In the genomic region with DNA sequence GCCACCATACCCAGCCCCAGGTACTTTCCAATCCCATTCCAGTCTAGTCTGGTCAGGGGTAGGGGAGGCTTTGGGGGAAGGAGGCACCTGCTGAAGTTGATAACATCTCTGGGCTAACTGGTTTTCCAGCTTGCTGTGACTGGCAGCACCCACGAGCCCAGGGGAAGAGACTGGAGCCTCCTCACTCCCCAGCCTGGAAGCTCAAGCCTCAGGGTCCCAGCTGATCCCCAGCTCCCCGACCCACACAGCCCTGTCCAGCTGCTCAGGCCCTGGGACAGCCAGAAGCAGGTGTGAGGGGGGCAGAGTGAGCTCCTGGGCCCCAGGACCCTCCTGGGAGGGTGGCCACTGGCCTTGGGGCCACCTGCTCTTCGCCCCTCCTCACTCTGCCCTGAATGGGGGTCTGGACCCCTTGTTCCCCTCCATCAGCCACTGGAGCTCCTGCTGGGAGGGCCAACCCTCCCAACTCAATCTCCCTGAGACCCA, we compare ENCODE assay signal across 17 cellular contexts. TPM values are rescaled to one million over a fixed set of nuclear protein-coding genes. Genes with fewer than 3 reads are reported as not detected.
DNase-seq lines count a peak whose midpoint lies in the region; ATAC-seq and TF ChIP-seq lines count a peak whose summit lies in the region.
"Had no signal": no experiment of that assay in that cellular context is flagged by ENCODE, and none has a peak within 500 bp of the region (broad histone marks: within the 10 kb centered on the region; RNA-seq: fewer than 3 reads in every experiment).

No MANE protein-coding gene starts in this region.

- CTCF ChIA-PET in activated CD8-positive, alpha-beta memory T cell treated with anti-CD3 and anti-CD28 coated beads, Interleukin-2, amount 10 ng/mL, durations not matched to agents 7 days and 5 days (lab: Charles Lee) = interaction anchor here (0.7 to 2.5 kb wide), 4 partner anchors 9 to 546 kb away, joined by 4 to 16 read pairs (median 6); no protein-coding TSS in a partner anchor

- H3K27me3 ChIP-seq in SJCRH30 = 0 out of 2 replicates have a peak, but pooled peaks cover 4% of the 10 kb centered on the region

- no peak for TF ChIP-seq CTCF in type B pancreatic cell (conservative IDR thresholded peaks at IDR 0.05)

- no peak overlapping the region for H3K4me3 Mint-ChIP-seq in activated CD8-positive, alpha-beta memory T cell treated with anti-CD3 and anti-CD28 coated beads, Interleukin-2, amount 10 ng/mL, durations not matched to agents 7 days and 5 days
- no peak overlapping the region for H3K4me3 Mint-ChIP-seq in type B pancreatic cell
- no peak overlapping the region for H3K4me3 Mint-ChIP-seq in activated naive CD8-positive, alpha-beta T cell treated with anti-CD3 and anti-CD28 coated beads for 36 hours
- H3K4me3 Mint-ChIP-seq: activated naive CD8-positive, alpha-beta T cell treated with anti-CD3 and anti-CD28 coated beads, Interleukin-2, amount 50 U/mL, for 24 hours; neural crest cell had no signal

- no peaks in the 10 kb centered on the region for H3K4me1 Mint-ChIP-seq in activated CD8-positive, alpha-beta memory T cell treated with anti-CD3 and anti-CD28 coated beads, Interleukin-2, amount 10 ng/mL, durations not matched to agents 7 days and 5 days
- H3K4me1 Mint-ChIP-seq in type B pancreatic cell (ENCODE audit: unreplicated experiment) = peaks cover 13% of the 10 kb centered on the region
- no peaks in the 10 kb centered on the region for H3K4me1 Mint-ChIP-seq in activated naive CD8-positive, alpha-beta T cell treated with anti-CD3 and anti-CD28 coated beads for 36 hours
- H3K4me1 Mint-ChIP-seq: activated naive CD8-positive, alpha-beta T cell treated with anti-CD3 and anti-CD28 coated beads, Interleukin-2, amount 50 U/mL, for 24 hours had no signal

- no peak overlapping the region for H3K4me3 ChIP-seq in SJCRH30
- H3K4me3 ChIP-seq: dorsolateral prefrontal cortex had no signal

- no peak overlapping the region for H3K27ac ChIP-seq in SJCRH30
- H3K27ac ChIP-seq: dorsolateral prefrontal cortex had no signal

- H3K27ac Mint-ChIP-seq in activated CD8-positive, alpha-beta memory T cell treated with anti-CD3 and anti-CD28 coated beads, Interleukin-2, amount 10 ng/mL, durations not matched to agents 7 days and 5 days = no peak overlapping the region
- H3K27ac Mint-ChIP-seq in type B pancreatic cell = no peak overlapping the region
- H3K27ac Mint-ChIP-seq in activated naive CD8-positive, alpha-beta T cell treated with anti-CD3 and anti-CD28 coated beads for 36 hours = no peak overlapping the region
- H3K27ac Mint-ChIP-seq: activated naive CD8-positive, alpha-beta T cell treated with anti-CD3 and anti-CD28 coated beads, Interleukin-2, amount 50 U/mL, for 24 hours had no signal

- DNase-seq in activated CD8-positive, alpha-beta memory T cell treated with anti-CD3 and anti-CD28 coated beads for 24 hours = peak; percentile 55
- DNase-seq in activated CD8-positive, alpha-beta memory T cell treated with anti-CD3 and anti-CD28 coated beads, Interleukin-2, amount 10 ng/mL, durations not matched to agents 7 days and 5 days = no peak
- DNase-seq in SJCRH30 (peak; percentile 77 to 89), hepatic stellate cell (ENCODE audit: low spot score) (peak; percentile 8), type B pancreatic cell (ENCODE audit: extremely low spot score, unreplicated experiment) (peak; percentile 65)
- DNase-seq in activated CD4-positive, alpha-beta T cell treated with anti-CD3 and anti-CD28 coated beads for 48 hours = no peak
- no peak for DNase-seq in activated naive CD8-positive, alpha-beta T cell treated with anti-CD3 and anti-CD28 coated beads for 36 hours
- DNase-seq: ACHN; activated naive CD8-positive, alpha-beta T cell treated with anti-CD3 and anti-CD28 coated beads, Interleukin-2, amount 50 U/mL, for 24 hours; KG1; NCI-H2081; OCI-M1; stimulated activated CD4-positive, alpha-beta T cell treated with anti-CD3 and anti-CD28 coated beads, Interleukin-12 subunit alpha, Interleukin-12 subunit beta, amount 100 ng/mL, for 4 hours had no signal

- H3K4me1 ChIP-seq in SJCRH30 = peaks cover 12% of the 10 kb centered on the region

- peaks cover 46% of the 10 kb centered on the region for H3K27me3 Mint-ChIP-seq in activated CD8-positive, alpha-beta memory T cell treated with anti-CD3 and anti-CD28 coated beads, Interleukin-2, amount 10 ng/mL, durations not matched to agents 7 days and 5 days
- H3K27me3 Mint-ChIP-seq in type B pancreatic cell = peaks cover 8% of the 10 kb centered on the region
- H3K27me3 Mint-ChIP-seq in activated naive CD8-positive, alpha-beta T cell treated with anti-CD3 and anti-CD28 coated beads for 36 hours = peaks cover 33% of the 10 kb centered on the region

- H3K36me3 ChIP-seq in SJCRH30 = no peaks in the 10 kb centered on the region

- H3K36me3 Mint-ChIP-seq in activated CD8-positive, alpha-beta memory T cell treated with anti-CD3 and anti-CD28 coated beads, Interleukin-2, amount 10 ng/mL, durations not matched to agents 7 days and 5 days = no peaks in the 10 kb centered on the region
- H3K36me3 Mint-ChIP-seq in type B pancreatic cell = no peaks in the 10 kb centered on the region
- H3K36me3 Mint-ChIP-seq in activated naive CD8-positive, alpha-beta T cell treated with anti-CD3 and anti-CD28 coated beads for 36 hours = no peaks in the 10 kb centered on the region

- no peaks in the 10 kb centered on the region for H3K9me3 Mint-ChIP-seq in activated CD8-positive, alpha-beta memory T cell treated with anti-CD3 and anti-CD28 coated beads, Interleukin-2, amount 10 ng/mL, durations not matched to agents 7 days and 5 days (ENCODE audit: low read depth)
- no peaks in the 10 kb centered on the region for H3K9me3 Mint-ChIP-seq in type B pancreatic cell
- H3K9me3 Mint-ChIP-seq in activated naive CD8-positive, alpha-beta T cell treated with anti-CD3 and anti-CD28 coated beads for 36 hours = no peaks in the 10 kb centered on the region
- H3K9me3 Mint-ChIP-seq: activated naive CD8-positive, alpha-beta T cell treated with anti-CD3 and anti-CD28 coated beads, Interleukin-2, amount 50 U/mL, for 24 hours; neural crest cell had no signal

- H3K9me3 ChIP-seq in SJCRH30 (replicated peaks) = no peaks in the 10 kb centered on the region

- no peak for ATAC-seq in activated CD8-positive, alpha-beta memory T cell treated with anti-CD3 and anti-CD28 coated beads, Interleukin-2, amount 10 ng/mL, durations not matched to agents 7 days and 5 days
- no peak for ATAC-seq in GM18907 (IDR thresholded peaks at IDR 0.05; ENCODE audit: unreplicated experiment)
- ATAC-seq: activated naive CD8-positive, alpha-beta T cell treated with anti-CD3 and anti-CD28 coated beads, Interleukin-2, amount 50 U/mL, for 24 hours; left colon had no signal

RNA-seq across cellular contexts. Expression of a gene that starts 23.6 kb away (rescaled TPM):
- 1,000 to 10,000 TPM in 1 of 2 experiments, 100 to 1,000 TPM in 1; 922 to 3,744 TPM for total RNA-seq in activated CD8-positive, alpha-beta memory T cell treated with anti-CD3 and anti-CD28 coated beads, Interleukin-2, amount 10 ng/mL, durations not matched to agents 7 days and 5 days
- total RNA-seq in SJCRH30 (2014; rRNA removed; shearing (Covaris generic)) = under 0.01 TPM in 2 replicates
- total RNA-seq in type B pancreatic cell (ENCODE audit: low replicate concordance) = 2,993 and 3,564 TPM in 2 replicates
- 100 to 1,000 TPM; 874 to 961 TPM for total RNA-seq in activated naive CD8-positive, alpha-beta T cell treated with anti-CD3 and anti-CD28 coated beads for 36 hours

RNA-seq across cellular contexts. Expression of a gene that starts 50.0 kb away (rescaled TPM):
- total RNA-seq in activated CD8-positive, alpha-beta memory T cell treated with anti-CD3 and anti-CD28 coated beads, Interleukin-2, amount 10 ng/mL, durations not matched to agents 7 days and 5 days = 1,000 to 10,000 TPM in 1 of 2 experiments, 100 to 1,000 TPM in 1; 922 to 3,744 TPM
- under 0.01 TPM in 2 replicates for total RNA-seq in SJCRH30 (2014; rRNA removed; shearing (Covaris generic))
- 2,993 and 3,564 TPM in 2 replicates for total RNA-seq in type B pancreatic cell (ENCODE audit: low replicate concordance)
- 100 to 1,000 TPM; 874 to 961 TPM for total RNA-seq in activated naive CD8-positive, alpha-beta T cell treated with anti-CD3 and anti-CD28 coated beads for 36 hours

Comparison
In these comparisons a context has a peak if more than half of its experiments do, and no peak if none do; other contexts are left out.
1. DNase-seq: peak in activated CD8-positive, alpha-beta memory T cell treated with anti-CD3 and anti-CD28 coated beads for 24 hours (single experiment), SJCRH30 (2 of 2), hepatic stellate cell (single experiment) and type B pancreatic cell (single experiment); none in activated CD8-positive, alpha-beta memory T cell treated with anti-CD3 and anti-CD28 coated beads, Interleukin-2, amount 10 ng/mL, durations not matched to agents 7 days and 5 days (single experiment), activated CD4-positive, alpha-beta T cell treated with anti-CD3 and anti-CD28 coated beads for 48 hours (single experiment) and activated naive CD8-positive, alpha-beta T cell treated with anti-CD3 and anti-CD28 coated beads for 36 hours (single experiment).
2. RNA of a gene that starts 23.6 kb away (total RNA-seq): 922 to 3,744 TPM in activated CD8-positive, alpha-beta memory T cell treated with anti-CD3 and anti-CD28 coated beads, Interleukin-2, amount 10 ng/mL, durations not matched to agents 7 days and 5 days, 2,993 to 3,564 TPM in type B pancreatic cell and 874 to 961 TPM in activated naive CD8-positive, alpha-beta T cell treated with anti-CD3 and anti-CD28 coated beads for 36 hours; under 0.01 TPM in SJCRH30; every median in the first group is over 100 times any median in the second.
3. RNA of a gene that starts 50.0 kb away (total RNA-seq): 922 to 3,744 TPM in activated CD8-positive, alpha-beta memory T cell treated with anti-CD3 and anti-CD28 coated beads, Interleukin-2, amount 10 ng/mL, durations not matched to agents 7 days and 5 days, 2,993 to 3,564 TPM in type B pancreatic cell and 874 to 961 TPM in activated naive CD8-positive, alpha-beta T cell treated with anti-CD3 and anti-CD28 coated beads for 36 hours; under 0.01 TPM in SJCRH30; every median in the first group is over 100 times any median in the second.